In genomic region chr15:34583399-34584320, GRCh38 we compare ENCODE assay signal across 1 cellular context.
A peak's percentile ranks its signal among the peaks of the same experiment; 100 is the strongest.
TF ChIP-seq lines count a peak whose summit lies in the region.

TSS of gene GOLGA8B (minus strand) at chr15:34583651. CDS start at chr15:34535912, 47,739 bp downstream.

TF ChIP-seq in H1, 55 proteins besides CTCF, POLR2A, EP300 and RAD21:
- TF ChIP-seq TAF1 (IDR thresholded peaks at IDR 0.05; ENCODE audit: low read depth, low read length) (peak; percentile 53; the same call in 1 of the 2 replicates), CHD2 (IDR thresholded peaks at IDR 0.05; ENCODE audit: low read length) (no peak), KDM5A (IDR thresholded peaks at IDR 0.05; ENCODE audit: low read length) (no peak), GABPA (IDR thresholded peaks at IDR 0.05; ENCODE audit: borderline replicate concordance, insufficient read depth, low read length) (no peak), TBP (IDR thresholded peaks at IDR 0.05; ENCODE audit: low read depth, low read length) (peak; percentile 25; the same call in 1 of the 2 replicates), RBBP5 (IDR thresholded peaks at IDR 0.05; ENCODE audit: borderline replicate concordance, low read depth, low read length) (peak; percentile 43), ASH2L (IDR thresholded peaks at IDR 0.05; ENCODE audit: low read length) (peak; percentile 24), SUZ12 (IDR thresholded peaks at IDR 0.05; ENCODE audit: low read length) (peak; percentile 53; the same call in 1 of the 2 replicates), CHD1 (IDR thresholded peaks at IDR 0.05; ENCODE audit: low read depth, low read length) (no peak), GTF2F1 (IDR thresholded peaks at IDR 0.05; ENCODE audit: borderline replicate concordance, low read depth, low read length) (no peak), ZNF274 (IDR thresholded peaks at IDR 0.05; ENCODE audit: borderline replicate concordance, extremely low read depth, low read length) (no peak), RNF2 (IDR thresholded peaks at IDR 0.05; ENCODE audit: borderline replicate concordance, low read depth, low read length, missing control alignments, poor library complexity, severe bottlenecking) (peak; percentile 39), CTBP2 (IDR thresholded peaks at IDR 0.05; ENCODE audit: borderline replicate concordance, insufficient read depth, insufficient read length, low read length) (no peak), USF2 (IDR thresholded peaks at IDR 0.05; ENCODE audit: low read length) (no peak), POU5F1 (IDR thresholded peaks at IDR 0.05; ENCODE audit: low read depth, low read length) (no peak), KDM1A (IDR thresholded peaks at IDR 0.05; ENCODE audit: borderline replicate concordance, low read length) (peak; percentile 79; the same call in 1 of the 2 replicates), ATF3 (IDR thresholded peaks at IDR 0.05; ENCODE audit: insufficient read depth, low read depth, low read length) (no peak), TAF7 (optimal IDR thresholded peaks at IDR 0.05; ENCODE audit: borderline replicate concordance, low read depth, low read length) (no peak), RXRA (IDR thresholded peaks at IDR 0.05; ENCODE audit: insufficient read depth, low read depth, low read length) (no peak), SRF (IDR thresholded peaks at IDR 0.05; ENCODE audit: low read depth, low read length) (no peak), SP1 (IDR thresholded peaks at IDR 0.05; ENCODE audit: low read depth, low read length) (no peak), CBX5 (IDR thresholded peaks at IDR 0.05; ENCODE audit: low read depth, low read length) (no peak), SIRT6 (IDR thresholded peaks at IDR 0.05; ENCODE audit: low read length) (no peak), EZH2 (IDR thresholded peaks at IDR 0.05; ENCODE audit: low read depth, low read length, severe bottlenecking) (no peak), CBX8 (IDR thresholded peaks at IDR 0.05; ENCODE audit: borderline replicate concordance, low read depth, low read length) (no peak), KDM4A (IDR thresholded peaks at IDR 0.05; ENCODE audit: low read depth, low read length, severe bottlenecking) (peak; percentile 94), BRCA1 (IDR thresholded peaks at IDR 0.05; ENCODE audit: low read depth, low read length) (no peak), NRF1 (IDR thresholded peaks at IDR 0.05; ENCODE audit: low read depth, low read length) (peak; percentile 74), TEAD4 (IDR thresholded peaks at IDR 0.05; ENCODE audit: low read depth, low read length) (peak; percentile 48; the same call in 1 of the 2 replicates), SP2 (IDR thresholded peaks at IDR 0.05; ENCODE audit: low read length) (no peak), SP4 (IDR thresholded peaks at IDR 0.05; ENCODE audit: low read length) (no peak), NANOG (IDR thresholded peaks at IDR 0.05; ENCODE audit: insufficient read depth, low read depth, low read length, poor library complexity, severe bottlenecking) (no peak), MAFK (IDR thresholded peaks at IDR 0.05; ENCODE audit: low read depth, low read length) (no peak), CEBPB (IDR thresholded peaks at IDR 0.05; ENCODE audit: low read depth, low read length) (no peak), E2F6 (IDR thresholded peaks at IDR 0.05) (peak; percentile 49; the same call in 1 of the 2 replicates), HDAC2 (IDR thresholded peaks at IDR 0.05; ENCODE audit: borderline replicate concordance in 1 of 2, low read depth in 2 of 2, low read length in 2 of 2) (peak in 1 of 2 experiments; percentile 64; a peak in 1 of 4 replicates), PHF8 (conservative IDR thresholded peaks at IDR 0.05; ENCODE audit: low read depth, low read length) (peak; percentile 29; the same call in 1 of the 2 replicates), BCL11A (IDR thresholded peaks at IDR 0.05; ENCODE audit: low read depth in 2 of 2, low read length in 2 of 2) (no peak), MAX (IDR thresholded peaks at IDR 0.05) (no peak), SAP30 (IDR thresholded peaks at IDR 0.05; ENCODE audit: insufficient read depth, insufficient replicate concordance, low read length) (no peak), SIX5 (IDR thresholded peaks at IDR 0.05; ENCODE audit: low read depth, low read length) (no peak), YY1 (IDR thresholded peaks at IDR 0.05; ENCODE audit: low read depth, low read length) (no peak), RFX5 (IDR thresholded peaks at IDR 0.05; ENCODE audit: borderline replicate concordance, low read depth, low read length) (no peak), ATF2 (IDR thresholded peaks at IDR 0.05; ENCODE audit: low read length) (no peak), JUN (IDR thresholded peaks at IDR 0.05; ENCODE audit: low read depth, low read length) (no peak), SIN3A (conservative IDR thresholded peaks at IDR 0.05 in 1 of 2, IDR thresholded peaks at IDR 0.05 in 1 of 2; ENCODE audit: low read depth in 1 of 2, low read length in 2 of 2) (no peak), CREB1 (IDR thresholded peaks at IDR 0.05) (no peak), TCF12 (IDR thresholded peaks at IDR 0.05; ENCODE audit: low read depth, low read length) (no peak), BACH1 (IDR thresholded peaks at IDR 0.05; ENCODE audit: low read length) (no peak), HDAC6 (IDR thresholded peaks at IDR 0.05; ENCODE audit: low read depth, low read length) (no peak), JUND (IDR thresholded peaks at IDR 0.05; ENCODE audit: low read length) (no peak), EGR1 (IDR thresholded peaks at IDR 0.05; ENCODE audit: borderline replicate concordance, low read depth, low read length) (no peak), POLR2AphosphoS5 (IDR thresholded peaks at IDR 0.05; ENCODE audit: low read depth, low read length) (no peak; the same call in 1 of the 2 replicates), FOSL1 (IDR thresholded peaks at IDR 0.05; ENCODE audit: insufficient read depth, low read depth, low read length) (no peak), CHD7 (IDR thresholded peaks at IDR 0.05; ENCODE audit: insufficient replicate concordance, low read length) (no peak)
